Comparison of ENCODE assay signal across 15 cellular contexts in genomic region chr12:12029653-12030052, GRCh38. TPM values are rescaled to one million over a fixed set of nuclear protein-coding genes. Genes with fewer than 3 reads are reported as not detected.
DNase-seq lines count a peak whose midpoint lies in the region; ATAC-seq and TF ChIP-seq lines count a peak whose summit lies in the region.
"Had no signal": no experiment of that assay in that cellular context is flagged by ENCODE, and none has a peak within 500 bp of the region (broad histone marks: within the 10 kb centered on the region; RNA-seq: fewer than 3 reads in every experiment).

No MANE protein-coding gene starts in this region.

- TF ChIP-seq CTCF in OCI-LY1 (IDR thresholded peaks at IDR 0.05; ENCODE audit: low read length), result no peak
- no peak for TF ChIP-seq CTCF in GM23338 (conservative IDR thresholded peaks at IDR 0.05; ENCODE audit: low read depth in 2 of 2)

- H3K4me2 ChIP-seq in OCI-LY1 (ENCODE audit: low read length), result no peak overlapping the region
- H3K4me2 ChIP-seq in GM23338, result no peak overlapping the region

- H3K27ac ChIP-seq in OCI-LY1 (ENCODE audit: low read depth, low read length, poor library complexity, severe bottlenecking) (peak overlapping the region; percentile 66), GM23338 (ENCODE audit: low read depth) (no peak overlapping the region)
- H3K27ac ChIP-seq: BLaER1 treated with 17β-estradiol and CSF1 and Interleukin-3, amounts not matched to agents 10 nM and 100 nM had no signal

- H3K9ac ChIP-seq in OCI-LY1 (ENCODE audit: low read length), result no peak overlapping the region
- H3K9ac ChIP-seq: BLaER1 treated with 17β-estradiol and CSF1 and Interleukin-3, amounts not matched to agents 10 nM and 100 nM had no signal

- no peaks in the 10 kb centered on the region for H3K27me3 Mint-ChIP-seq in activated CD4-positive, alpha-beta memory T cell treated with anti-CD3 and anti-CD28 coated beads for 36 hours
- no peaks in the 10 kb centered on the region for H3K27me3 Mint-ChIP-seq in activated CD4-positive, alpha-beta memory T cell treated with anti-CD3 and anti-CD28 coated beads, Interleukin-2, amount 10 ng/mL, durations not matched to agents 7 days and 5 days
- no peaks in the 10 kb centered on the region for H3K27me3 Mint-ChIP-seq in activated T-helper 17 cell treated with anti-CD3 and anti-CD28 coated beads, Interleukin-2, amount 50 U/mL, for 72 hours
- no peaks in the 10 kb centered on the region for H3K27me3 Mint-ChIP-seq in stimulated activated memory B cell treated with anti-CD40 and anti-IgM and Interleukin-4, amounts not matched to agents 10 μg/mL and 1 μg/mL and 100 μg/mL, for 72 hours
- peaks cover 14% of the 10 kb centered on the region for H3K27me3 Mint-ChIP-seq in GM23338 (ENCODE audit: insufficient read depth, low read depth, poor library complexity)
- H3K27me3 Mint-ChIP-seq: CD4-positive, CD25-positive, alpha-beta regulatory T cell had no signal

- H3K9me3 Mint-ChIP-seq in activated CD4-positive, alpha-beta memory T cell treated with anti-CD3 and anti-CD28 coated beads for 36 hours, result peaks cover 14% of the 10 kb centered on the region
- peaks cover 12% of the 10 kb centered on the region for H3K9me3 Mint-ChIP-seq in activated CD4-positive, alpha-beta memory T cell treated with anti-CD3 and anti-CD28 coated beads, Interleukin-2, amount 10 ng/mL, durations not matched to agents 7 days and 5 days
- H3K9me3 Mint-ChIP-seq in activated T-helper 17 cell treated with anti-CD3 and anti-CD28 coated beads, Interleukin-2, amount 50 U/mL, for 72 hours, result peaks cover 10% of the 10 kb centered on the region
- peaks cover 8% of the 10 kb centered on the region for H3K9me3 Mint-ChIP-seq in stimulated activated memory B cell treated with anti-CD40 and anti-IgM and Interleukin-4, amounts not matched to agents 10 μg/mL and 1 μg/mL and 100 μg/mL, for 72 hours
- peaks cover 3% of the 10 kb centered on the region; the same call in 2 of the 3 replicates for H3K9me3 Mint-ChIP-seq in GM23338

- no peaks in the 10 kb centered on the region for H3K79me2 ChIP-seq in OCI-LY1 (ENCODE audit: insufficient read depth, low read length)
- no peaks in the 10 kb centered on the region for H3K79me2 ChIP-seq in GM23338 (replicated peaks; ENCODE audit: insufficient read depth)

- no peaks in the 10 kb centered on the region for H3K36me3 ChIP-seq in OCI-LY1 (ENCODE audit: insufficient read depth, low read length)
- H3K36me3 ChIP-seq in GM23338 (ENCODE audit: insufficient read depth), result no peaks in the 10 kb centered on the region
- H3K36me3 ChIP-seq: BLaER1 treated with 17β-estradiol and CSF1 and Interleukin-3, amounts not matched to agents 10 nM and 100 nM had no signal

- H4K20me1 ChIP-seq in OCI-LY1 (ENCODE audit: insufficient read depth, low read length) (no peaks in the 10 kb centered on the region), GM23338 (replicated peaks; ENCODE audit: insufficient read depth) (no peaks in the 10 kb centered on the region)
- H4K20me1 ChIP-seq: BLaER1 treated with 17β-estradiol and CSF1 and Interleukin-3, amounts not matched to agents 10 nM and 100 nM had no signal

- peaks cover 9% of the 10 kb centered on the region; the same call in 1 of the 2 replicates for H3K9me3 ChIP-seq in OCI-LY1 (ENCODE audit: low read length)

- H3K27me3 ChIP-seq in OCI-LY1 (ENCODE audit: insufficient read depth, low read length) (no peaks in the 10 kb centered on the region), GM23338 (ENCODE audit: insufficient read depth) (no peaks in the 10 kb centered on the region)
- H3K27me3 ChIP-seq: BLaER1 treated with 17β-estradiol and CSF1 and Interleukin-3, amounts not matched to agents 10 nM and 100 nM had no signal

- peaks cover 11% of the 10 kb centered on the region for H3K36me3 Mint-ChIP-seq in activated CD4-positive, alpha-beta memory T cell treated with anti-CD3 and anti-CD28 coated beads for 36 hours
- peaks cover 19% of the 10 kb centered on the region for H3K36me3 Mint-ChIP-seq in activated CD4-positive, alpha-beta memory T cell treated with anti-CD3 and anti-CD28 coated beads, Interleukin-2, amount 10 ng/mL, durations not matched to agents 7 days and 5 days (ENCODE audit: low read depth)
- peaks cover 6% of the 10 kb centered on the region for H3K36me3 Mint-ChIP-seq in activated T-helper 17 cell treated with anti-CD3 and anti-CD28 coated beads, Interleukin-2, amount 50 U/mL, for 72 hours (ENCODE audit: low read depth)
- H3K36me3 Mint-ChIP-seq in stimulated activated memory B cell treated with anti-CD40 and anti-IgM and Interleukin-4, amounts not matched to agents 10 μg/mL and 1 μg/mL and 100 μg/mL, for 72 hours, result peaks cover 7% of the 10 kb centered on the region
- no peaks in the 10 kb centered on the region for H3K36me3 Mint-ChIP-seq in GM23338 (ENCODE audit: low read depth)
- H3K36me3 Mint-ChIP-seq: CD4-positive, CD25-positive, alpha-beta regulatory T cell had no signal

- H3K4me1 ChIP-seq in OCI-LY1 (ENCODE audit: insufficient read depth, low read length, severe bottlenecking), result peaks cover 66% of the 10 kb centered on the region
- peaks cover 5% of the 10 kb centered on the region; the same call in 1 of the 2 replicates for H3K4me1 ChIP-seq in GM23338 (ENCODE audit: insufficient read depth)

- no peak for DNase-seq in activated CD4-positive, alpha-beta memory T cell treated with anti-CD3 and anti-CD28 coated beads for 36 hours
- no peak for DNase-seq in activated CD4-positive, alpha-beta memory T cell treated with anti-CD3 and anti-CD28 coated beads, Interleukin-2, amount 10 ng/mL, durations not matched to agents 7 days and 5 days
- DNase-seq in GM23338 (ENCODE audit: low spot score), result no peak
- DNase-seq: ACHN; Calu3; CD4-positive, CD25-positive, alpha-beta regulatory T cell; DMS 273 treated with DMSO at 0.1 percent for 48 hours had no signal

- H3K4me3 ChIP-seq in OCI-LY1 (ENCODE audit: low read depth, low read length, poor library complexity, severe bottlenecking), result no peak overlapping the region
- no peak overlapping the region for H3K4me3 ChIP-seq in GM23338
- H3K4me3 ChIP-seq: BLaER1 treated with 17β-estradiol and CSF1 and Interleukin-3, amounts not matched to agents 10 nM and 100 nM had no signal

- H3K4me1 Mint-ChIP-seq in activated CD4-positive, alpha-beta memory T cell treated with anti-CD3 and anti-CD28 coated beads for 36 hours (ENCODE audit: low read depth), result peaks cover 75% of the 10 kb centered on the region
- H3K4me1 Mint-ChIP-seq in activated CD4-positive, alpha-beta memory T cell treated with anti-CD3 and anti-CD28 coated beads, Interleukin-2, amount 10 ng/mL, durations not matched to agents 7 days and 5 days, result peaks cover 38% of the 10 kb centered on the region
- peaks cover 44% of the 10 kb centered on the region for H3K4me1 Mint-ChIP-seq in activated T-helper 17 cell treated with anti-CD3 and anti-CD28 coated beads, Interleukin-2, amount 50 U/mL, for 72 hours
- peaks cover 37% of the 10 kb centered on the region for H3K4me1 Mint-ChIP-seq in stimulated activated memory B cell treated with anti-CD40 and anti-IgM and Interleukin-4, amounts not matched to agents 10 μg/mL and 1 μg/mL and 100 μg/mL, for 72 hours
- peaks cover 8% of the 10 kb centered on the region for H3K4me1 Mint-ChIP-seq in GM23338

- no peak overlapping the region for H3K4me3 Mint-ChIP-seq in activated CD4-positive, alpha-beta memory T cell treated with anti-CD3 and anti-CD28 coated beads for 36 hours
- no peak overlapping the region for H3K4me3 Mint-ChIP-seq in activated CD4-positive, alpha-beta memory T cell treated with anti-CD3 and anti-CD28 coated beads, Interleukin-2, amount 10 ng/mL, durations not matched to agents 7 days and 5 days
- H3K4me3 Mint-ChIP-seq in activated T-helper 17 cell treated with anti-CD3 and anti-CD28 coated beads, Interleukin-2, amount 50 U/mL, for 72 hours, result peak overlapping the region; percentile 36
- H3K4me3 Mint-ChIP-seq in stimulated activated memory B cell treated with anti-CD40 and anti-IgM and Interleukin-4, amounts not matched to agents 10 μg/mL and 1 μg/mL and 100 μg/mL, for 72 hours, result no peak overlapping the region
- H3K4me3 Mint-ChIP-seq in GM23338, result no peak overlapping the region
- H3K4me3 Mint-ChIP-seq: CD4-positive, CD25-positive, alpha-beta regulatory T cell had no signal

- POLR2A ChIA-PET in activated CD4-positive, alpha-beta memory T cell treated with anti-CD3 and anti-CD28 coated beads for 36 hours (lab: Charles Lee), result interaction anchor here (0.9 kb wide), 1 partner anchor 20 kb away, joined by 6 read pairs; no protein-coding TSS in a partner anchor
- POLR2A ChIA-PET in activated CD4-positive, alpha-beta memory T cell treated with anti-CD3 and anti-CD28 coated beads, Interleukin-2, amount 10 ng/mL, durations not matched to agents 7 days and 5 days (lab: Charles Lee), result interaction anchor here (1.3 kb wide), 1 partner anchor 327 kb away, joined by 3 read pairs; the partner anchor contains the start of gene BORCS5

- H3K27ac Mint-ChIP-seq in activated CD4-positive, alpha-beta memory T cell treated with anti-CD3 and anti-CD28 coated beads for 36 hours, result peak overlapping the region; percentile 82
- no peak overlapping the region for H3K27ac Mint-ChIP-seq in activated CD4-positive, alpha-beta memory T cell treated with anti-CD3 and anti-CD28 coated beads, Interleukin-2, amount 10 ng/mL, durations not matched to agents 7 days and 5 days
- peak overlapping the region; percentile 80 for H3K27ac Mint-ChIP-seq in activated T-helper 17 cell treated with anti-CD3 and anti-CD28 coated beads, Interleukin-2, amount 50 U/mL, for 72 hours
- peak overlapping the region; percentile 28 for H3K27ac Mint-ChIP-seq in stimulated activated memory B cell treated with anti-CD40 and anti-IgM and Interleukin-4, amounts not matched to agents 10 μg/mL and 1 μg/mL and 100 μg/mL, for 72 hours
- H3K27ac Mint-ChIP-seq in GM23338, result no peak overlapping the region

- H3F3A ChIP-seq in OCI-LY1 (ENCODE audit: insufficient read depth, low read length) (0 out of 2 replicates have a peak, but pooled peaks cover 6% of the 10 kb centered on the region), GM23338 (replicated peaks; ENCODE audit: low read depth) (no peaks in the 10 kb centered on the region)

- no peaks in the 10 kb centered on the region for H3K9me2 ChIP-seq in OCI-LY1 (ENCODE audit: low read depth, low read length)
- H3K9me2 ChIP-seq in GM23338 (ENCODE audit: insufficient read depth), result no peaks in the 10 kb centered on the region

- H2AFZ ChIP-seq in OCI-LY1 (ENCODE audit: low read length) (no peak overlapping the region), GM23338 (no peak overlapping the region)

- CTCF ChIA-PET in activated CD4-positive, alpha-beta memory T cell treated with anti-CD3 and anti-CD28 coated beads for 36 hours (lab: Charles Lee), result interaction anchor here (2.2 kb wide), 1 partner anchor 22 kb away, joined by 6 read pairs; no protein-coding TSS in a partner anchor
- CTCF ChIA-PET in activated CD4-positive, alpha-beta memory T cell treated with anti-CD3 and anti-CD28 coated beads, Interleukin-2, amount 10 ng/mL, durations not matched to agents 7 days and 5 days (lab: Charles Lee), result no interaction called here

- intact Hi-C loops in activated CD4-positive, alpha-beta memory T cell treated with anti-CD3 and anti-CD28 coated beads for 36 hours (cut with micrococcal nuclease), result loop anchor here (5.0 kb wide), 1 partner anchor 297 kb away; no protein-coding TSS in a partner anchor

- peak; percentile 22 for ATAC-seq in activated T-helper 17 cell treated with anti-CD3 and anti-CD28 coated beads, Interleukin-2, amount 50 U/mL, for 72 hours (replicated peaks)
- ATAC-seq in stimulated activated memory B cell treated with anti-CD40 and anti-IgM and Interleukin-4, amounts not matched to agents 10 μg/mL and 1 μg/mL and 100 μg/mL, for 72 hours, result no peak
- ATAC-seq in GM19455 (IDR thresholded peaks at IDR 0.05; ENCODE audit: unreplicated experiment), result no peak
- no peak for ATAC-seq in GM23338
- ATAC-seq: HCT116 had no signal

RNA-seq across cellular contexts. Expression of gene BCL2L14, which starts 41.1 kb away (rescaled TPM):
- 10 to 100 TPM; 11.5 to 12.7 TPM for total RNA-seq in activated CD4-positive, alpha-beta memory T cell treated with anti-CD3 and anti-CD28 coated beads for 36 hours
- 10 to 100 TPM; 13.0 to 13.9 TPM for total RNA-seq in activated CD4-positive, alpha-beta memory T cell treated with anti-CD3 and anti-CD28 coated beads, Interleukin-2, amount 10 ng/mL, durations not matched to agents 7 days and 5 days
- total RNA-seq in activated T-helper 17 cell treated with anti-CD3 and anti-CD28 coated beads, Interleukin-2, amount 50 U/mL, for 72 hours, result 1 to 10 TPM; 3.0 to 3.8 TPM
- total RNA-seq in GM23338 (2014; rRNA removed; shearing (Covaris generic)), result 2.7 and 3.9 TPM in 2 replicates
- polyA plus RNA-seq in GM23338 (2016; fragmentation: Nextera tagmentation; extraction: Ambion mirVana), result 1.2 and 2.1 TPM in 2 replicates
- total RNA-seq: A172, Daoy had no signal

Comparison
In these comparisons a context has a peak if more than half of its experiments do, and no peak if none do; other contexts are left out.
1. H3K27ac Mint-ChIP-seq: peak in activated CD4-positive, alpha-beta memory T cell treated with anti-CD3 and anti-CD28 coated beads for 36 hours (single experiment), activated T-helper 17 cell treated with anti-CD3 and anti-CD28 coated beads, Interleukin-2, amount 50 U/mL, for 72 hours (single experiment) and stimulated activated memory B cell treated with anti-CD40 and anti-IgM and Interleukin-4, amounts not matched to agents 10 μg/mL and 1 μg/mL and 100 μg/mL, for 72 hours (single experiment); none in activated CD4-positive, alpha-beta memory T cell treated with anti-CD3 and anti-CD28 coated beads, Interleukin-2, amount 10 ng/mL, durations not matched to agents 7 days and 5 days (single experiment) and GM23338 (single experiment).